ENCODE assay signal across 9 cellular contexts in the genomic region with DNA sequence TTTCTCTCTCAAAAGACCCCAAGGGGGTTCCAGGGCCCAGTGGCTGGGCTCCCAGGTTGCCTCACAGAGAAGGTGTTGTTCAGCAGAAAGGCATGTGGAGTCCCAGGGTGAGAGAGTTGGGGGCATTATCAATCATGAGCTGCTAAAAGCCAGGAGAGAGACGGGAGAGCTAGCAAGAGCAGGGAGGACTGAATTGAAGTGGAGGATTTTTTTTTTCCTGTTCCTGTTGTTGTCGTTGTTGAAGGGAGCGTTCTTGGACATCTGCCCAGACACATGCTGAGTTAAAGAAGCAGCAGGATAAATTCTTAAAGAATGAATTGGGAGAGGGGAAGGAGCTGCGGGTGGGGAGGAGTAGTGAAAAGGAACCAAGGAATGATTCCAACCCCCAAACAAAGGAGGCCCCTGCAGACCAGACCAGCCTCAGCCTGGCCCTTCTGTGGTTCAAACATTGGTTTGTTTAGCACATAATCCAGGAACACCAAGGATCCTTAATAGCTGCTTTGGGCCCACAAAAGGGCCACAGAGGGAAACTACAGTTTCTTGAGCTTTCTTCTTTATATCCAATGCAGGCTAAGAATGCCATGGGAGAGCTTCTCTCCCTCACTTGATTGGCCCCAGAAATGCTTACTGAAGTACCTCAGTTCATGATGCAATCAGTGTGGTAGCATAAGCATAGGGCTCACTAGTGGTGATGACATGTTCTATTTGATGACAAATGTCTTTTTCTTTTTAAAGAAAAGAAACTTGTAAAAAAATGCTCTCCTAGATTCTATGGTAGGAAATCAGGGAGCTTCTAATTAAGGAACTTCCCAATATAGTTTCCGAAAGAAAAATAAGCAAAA.
DNase-seq lines count a peak whose midpoint lies in the region; ATAC-seq, FAIRE-seq and TF ChIP-seq lines count a peak whose summit lies in the region.
"Had no signal": no experiment of that assay in that cellular context is flagged by ENCODE, and none has a peak within 500 bp of the region (broad histone marks: within the 10 kb centered on the region; RNA-seq: fewer than 3 reads in every experiment).

No MANE protein-coding gene starts in this region.

- peaks cover 0 to 14% (median 4%) of the 10 kb centered on the region in 4 donors for H3K4me1 ChIP-seq in liver (ENCODE audit: control insufficient read depth in 4 of 4, insufficient read depth in 4 of 4, low read length in 3 of 4)
- H3K4me1 ChIP-seq in HepG2 (ENCODE audit: insufficient read depth, low read length) = no peaks in the 10 kb centered on the region
- H3K4me1 ChIP-seq in ascending aorta = peaks cover 6 to 22% of the 10 kb centered on the region in 2 donors
- H3K4me1 ChIP-seq in iPS-20b (ENCODE audit: insufficient read depth, low read length) = peaks cover 7% of the 10 kb centered on the region; the same call in 1 of the 2 replicates
- peaks cover 5 to 11% of the 10 kb centered on the region in 2 donors for H3K4me1 ChIP-seq in small intestine (ENCODE audit: control insufficient read depth in 2 of 2, insufficient read depth in 1 of 2, low read depth in 1 of 2, low read length in 1 of 2)

- H3K9me3 ChIP-seq in liver (ENCODE audit: control insufficient read depth in 4 of 4, low read length in 3 of 4) (no peaks in the 10 kb centered on the region), HepG2 (ENCODE audit: low read length) (no peaks in the 10 kb centered on the region), ascending aorta (no peaks in the 10 kb centered on the region), iPS-20b (ENCODE audit: insufficient read depth, low read depth, low read length) (no peaks in the 10 kb centered on the region), small intestine (ENCODE audit: control insufficient read depth, low read depth) (no peaks in the 10 kb centered on the region)

- H3K36me3 ChIP-seq in liver (ENCODE audit: control insufficient read depth in 4 of 4, insufficient read depth in 3 of 4, low read depth in 1 of 4, low read length in 3 of 4) (no peaks in the 10 kb centered on the region), HepG2 (replicated peaks in 1 of 2; ENCODE audit: control insufficient read depth in 1 of 2, insufficient read depth in 2 of 2, low read length in 2 of 2) (no peaks in the 10 kb centered on the region), ascending aorta (no peaks in the 10 kb centered on the region), iPS-20b (ENCODE audit: insufficient read depth, low read depth, low read length) (no peaks in the 10 kb centered on the region), small intestine (ENCODE audit: control insufficient read depth in 2 of 2, insufficient read depth in 2 of 2, low read length in 2 of 2) (no peaks in the 10 kb centered on the region)

- POLR2A ChIA-PET in HepG2 (lab: Yijun Ruan, JAX) = no interaction called here

- intact Hi-C loops in HepG2 (cut with micrococcal nuclease; ENCODE audit: unreplicated experiment) (no loop called here), ascending aorta (cut with DNase I) (loop anchor here (2.0 to 10.0 kb wide), 3 partner anchors 24 to 828 kb away; no protein-coding TSS in a partner anchor)
- intact Hi-C loops in activated CD4-positive, alpha-beta T cell treated with anti-CD3 and anti-CD28 coated beads, Interleukin-2, amount 10 ng/mL, durations not matched to agents 24 days and 14 days (cut with micrococcal nuclease) = no loop called here
- intact Hi-C loops in activated T-helper 1 cell treated with anti-CD3 and anti-CD28 coated beads, Interleukin-12 subunit alpha, Interleukin-12 subunit beta, Interleukin-2, Interleukin-4 antibody, amounts not matched to agents 30 ng/mL and 10 ng/mL and 1 ng/mL, durations not matched to agents 14 hours and 24 hours and 36 hours (cut with micrococcal nuclease) = loop anchor here (10.0 kb wide), 1 partner anchor 388 kb away; no protein-coding TSS in a partner anchor

- ATAC-seq in HepG2 (no peak), GM19351 (IDR thresholded peaks at IDR 0.05; ENCODE audit: unreplicated experiment) (no peak)

- TF ChIP-seq CTCF in liver (IDR thresholded peaks at IDR 0.05; ENCODE audit: low read depth, low read length, missing input control) (no peak), HepG2 (CRISPR knock-in tag; IDR thresholded peaks at IDR 0.05) (no peak), ascending aorta (IDR thresholded peaks at IDR 0.05) (no peak)

- H2AFZ ChIP-seq in HepG2 (ENCODE audit: low read length) = no peak overlapping the region

- peak overlapping the region; percentile 9 to 19 for H3K27ac ChIP-seq in liver (ENCODE audit: low read depth in 1 of 2, low read length in 2 of 2)
- H3K27ac ChIP-seq in HepG2 (ENCODE audit: extremely low read length, insufficient read depth, low read length) = no peak overlapping the region
- H3K27ac ChIP-seq in ascending aorta = peak overlapping the region; percentile 73 to 83
- no peak overlapping the region for H3K27ac ChIP-seq in iPS-20b (ENCODE audit: low read length)
- peak overlapping the region in 1 of 2 donors; percentile 74 for H3K27ac ChIP-seq in small intestine (ENCODE audit: low read depth in 1 of 2, low read length in 1 of 2)

- H3K79me2 ChIP-seq in HepG2 (ENCODE audit: insufficient read depth, low read length) = no peaks in the 10 kb centered on the region

- peaks cover 6% of the 10 kb centered on the region for H3K9me3 Mint-ChIP-seq in activated CD4-positive, alpha-beta T cell treated with anti-CD3 and anti-CD28 coated beads, Interleukin-2, amount 10 ng/mL, durations not matched to agents 24 days and 14 days
- no peaks in the 10 kb centered on the region for H3K9me3 Mint-ChIP-seq in activated T-helper 1 cell treated with anti-CD3 and anti-CD28 coated beads, Interleukin-12 subunit alpha, Interleukin-12 subunit beta, Interleukin-2, Interleukin-4 antibody, amounts not matched to agents 30 ng/mL and 10 ng/mL and 1 ng/mL, durations not matched to agents 14 hours and 24 hours and 36 hours

- H3K27ac Mint-ChIP-seq in activated CD4-positive, alpha-beta T cell treated with anti-CD3 and anti-CD28 coated beads, Interleukin-2, amount 10 ng/mL, durations not matched to agents 24 days and 14 days = no peak overlapping the region
- H3K27ac Mint-ChIP-seq in activated T-helper 1 cell treated with anti-CD3 and anti-CD28 coated beads, Interleukin-12 subunit alpha, Interleukin-12 subunit beta, Interleukin-2, Interleukin-4 antibody, amounts not matched to agents 30 ng/mL and 10 ng/mL and 1 ng/mL, durations not matched to agents 14 hours and 24 hours and 36 hours = no peak overlapping the region

- H3K4me2 ChIP-seq in HepG2 (ENCODE audit: low read depth, low read length) = no peak overlapping the region

- no peaks in the 10 kb centered on the region for H3K36me3 Mint-ChIP-seq in activated CD4-positive, alpha-beta T cell treated with anti-CD3 and anti-CD28 coated beads, Interleukin-2, amount 10 ng/mL, durations not matched to agents 24 days and 14 days (ENCODE audit: low read depth)
- peaks cover 7% of the 10 kb centered on the region for H3K36me3 Mint-ChIP-seq in activated T-helper 1 cell treated with anti-CD3 and anti-CD28 coated beads, Interleukin-12 subunit alpha, Interleukin-12 subunit beta, Interleukin-2, Interleukin-4 antibody, amounts not matched to agents 30 ng/mL and 10 ng/mL and 1 ng/mL, durations not matched to agents 14 hours and 24 hours and 36 hours (ENCODE audit: low read depth)

- H4K20me1 ChIP-seq in HepG2 (ENCODE audit: insufficient read depth, low read length) = no peaks in the 10 kb centered on the region

- TF ChIP-seq RAD21 in liver (IDR thresholded peaks at IDR 0.05) (no peak), HepG2 (CRISPR knock-in tag; IDR thresholded peaks at IDR 0.05) (no peak)

- H3K27me3 ChIP-seq in liver (ENCODE audit: control insufficient read depth in 4 of 4, insufficient read depth in 4 of 4, low read length in 3 of 4) = no peaks in the 10 kb centered on the region
- H3K27me3 ChIP-seq in HepG2 (ENCODE audit: control insufficient read depth in 1 of 2, insufficient read depth in 2 of 2, low read length in 2 of 2) = no peaks in the 10 kb centered on the region
- no peaks in the 10 kb centered on the region for H3K27me3 ChIP-seq in ascending aorta
- H3K27me3 ChIP-seq in iPS-20b (ENCODE audit: insufficient read depth, low read length) = no peaks in the 10 kb centered on the region
- no peaks in the 10 kb centered on the region for H3K27me3 ChIP-seq in small intestine (ENCODE audit: control insufficient read depth in 2 of 2, insufficient read depth in 2 of 2, low read length in 2 of 2)

- no peak overlapping the region for H3K4me3 ChIP-seq in liver (ENCODE audit: low read depth in 1 of 3, low read length in 3 of 3)
- no peak overlapping the region for H3K4me3 ChIP-seq in HepG2 (replicated peaks in 1 of 3; ENCODE audit: insufficient read depth in 1 of 3, low read depth in 2 of 3, low read length in 3 of 3)
- no peak overlapping the region for H3K4me3 ChIP-seq in ascending aorta
- H3K4me3 ChIP-seq in iPS-20b (ENCODE audit: low read length) = no peak overlapping the region
- no peak overlapping the region for H3K4me3 ChIP-seq in small intestine (ENCODE audit: low read depth in 1 of 2, low read length in 2 of 2)

- H3K4me3 Mint-ChIP-seq in activated CD4-positive, alpha-beta T cell treated with anti-CD3 and anti-CD28 coated beads, Interleukin-2, amount 10 ng/mL, durations not matched to agents 24 days and 14 days = no peak overlapping the region
- H3K4me3 Mint-ChIP-seq in activated T-helper 1 cell treated with anti-CD3 and anti-CD28 coated beads, Interleukin-12 subunit alpha, Interleukin-12 subunit beta, Interleukin-2, Interleukin-4 antibody, amounts not matched to agents 30 ng/mL and 10 ng/mL and 1 ng/mL, durations not matched to agents 14 hours and 24 hours and 36 hours = no peak overlapping the region

- H3K9ac ChIP-seq in liver (ENCODE audit: low read depth in 1 of 2, low read length in 2 of 2) (no peak overlapping the region), HepG2 (ENCODE audit: insufficient read depth, low read depth, low read length) (no peak overlapping the region), iPS-20b (ENCODE audit: low read depth, low read length) (0 out of 2 replicates have a peak overlapping the region, but pooled peaks have one; percentile 8)

- H3K4me1 Mint-ChIP-seq in activated CD4-positive, alpha-beta T cell treated with anti-CD3 and anti-CD28 coated beads, Interleukin-2, amount 10 ng/mL, durations not matched to agents 24 days and 14 days = peaks cover 14% of the 10 kb centered on the region
- peaks cover 25% of the 10 kb centered on the region for H3K4me1 Mint-ChIP-seq in activated T-helper 1 cell treated with anti-CD3 and anti-CD28 coated beads, Interleukin-12 subunit alpha, Interleukin-12 subunit beta, Interleukin-2, Interleukin-4 antibody, amounts not matched to agents 30 ng/mL and 10 ng/mL and 1 ng/mL, durations not matched to agents 14 hours and 24 hours and 36 hours (ENCODE audit: low read depth)

- TF ChIP-seq EP300 in HepG2 (IDR thresholded peaks at IDR 0.05; ENCODE audit: low read depth in 2 of 2, low read length in 2 of 2) = no peak
- TF ChIP-seq EP300 in HepG2 (CRISPR knock-in tag; IDR thresholded peaks at IDR 0.05; ENCODE audit: borderline replicate concordance) = no peak

- in situ Hi-C loops in HepG2 (cut with HindIII; ENCODE audit: extremely low pct_ligation_motif_present, low pct_unique_long_range_greater_than_20kb) = no loop called here

- CTCF ChIA-PET in HepG2 (lab: Yijun Ruan, JAX; ENCODE audit: low intra/inter-chr PET ratio, low total read pairs) = no interaction called here

- peaks cover 37% of the 10 kb centered on the region for H3K27me3 Mint-ChIP-seq in activated CD4-positive, alpha-beta T cell treated with anti-CD3 and anti-CD28 coated beads, Interleukin-2, amount 10 ng/mL, durations not matched to agents 24 days and 14 days
- peaks cover 4% of the 10 kb centered on the region for H3K27me3 Mint-ChIP-seq in activated T-helper 1 cell treated with anti-CD3 and anti-CD28 coated beads, Interleukin-12 subunit alpha, Interleukin-12 subunit beta, Interleukin-2, Interleukin-4 antibody, amounts not matched to agents 30 ng/mL and 10 ng/mL and 1 ng/mL, durations not matched to agents 14 hours and 24 hours and 36 hours (ENCODE audit: insufficient read depth)

- DNase-seq in HepG2 (ENCODE audit: low spot score) = no peak
- DNase-seq in ascending aorta (ENCODE audit: low spot score in 2 of 2) = peak; percentile 15 to 85
- peak; percentile 60 for DNase-seq in small intestine
- DNase-seq in activated CD4-positive, alpha-beta T cell treated with anti-CD3 and anti-CD28 coated beads, Interleukin-2, amount 10 ng/mL, durations not matched to agents 24 days and 14 days = no peak
- no peak for DNase-seq in activated T-helper 1 cell treated with anti-CD3 and anti-CD28 coated beads, Interleukin-12 subunit alpha, Interleukin-12 subunit beta, Interleukin-2, Interleukin-4 antibody, amounts not matched to agents 30 ng/mL and 10 ng/mL and 1 ng/mL, durations not matched to agents 14 hours and 24 hours and 36 hours (ENCODE audit: low spot score)
- DNase-seq: DND-41 had no signal

- TF ChIP-seq POLR2A in HepG2 (IDR thresholded peaks at IDR 0.05; ENCODE audit: insufficient read depth in 1 of 2, low read depth in 2 of 2, low read length in 2 of 2) = no peak

- WGBS in liver = 44% methylated on average over 5 of the region's 5 CpGs
- 53% methylated on average over 5 of the region's 5 CpGs for WGBS in HepG2 (ENCODE audit: low lambda C conversion rate)
- WGBS in small intestine, 3 donors = 27 to 45% (median 29%) methylated on average over 5 of the region's 5 CpGs

- BruUV-seq in HepG2 (replicated peaks; lab: Mats Ljungman, UMichigan) = no TSS peak

- FAIRE-seq in HepG2 (lab: Jason Lieb, UNC) (no peak), small intestine (lab: Jason Lieb, UNC) (no peak)

Comparison
In these comparisons a context has a peak if more than half of its experiments do, and no peak if none do; other contexts are left out.
1. H3K27ac ChIP-seq: peak in liver (2 of 2) and ascending aorta (2 of 2); none in HepG2 (single experiment) and iPS-20b (single experiment).
2. DNase-seq: peak in ascending aorta (2 of 2) and small intestine (single experiment); none in HepG2 (single experiment), activated CD4-positive, alpha-beta T cell treated with anti-CD3 and anti-CD28 coated beads, Interleukin-2, amount 10 ng/mL, durations not matched to agents 24 days and 14 days (single experiment) and activated T-helper 1 cell treated with anti-CD3 and anti-CD28 coated beads, Interleukin-12 subunit alpha, Interleukin-12 subunit beta, Interleukin-2, Interleukin-4 antibody, amounts not matched to agents 30 ng/mL and 10 ng/mL and 1 ng/mL, durations not matched to agents 14 hours and 24 hours and 36 hours (single experiment).
3. intact Hi-C loops: an anchor here in ascending aorta (2.0 to 10.0 kb wide) and activated T-helper 1 cell treated with anti-CD3 and anti-CD28 coated beads, Interleukin-12 subunit alpha, Interleukin-12 subunit beta, Interleukin-2, Interleukin-4 antibody, amounts not matched to agents 30 ng/mL and 10 ng/mL and 1 ng/mL, durations not matched to agents 14 hours and 24 hours and 36 hours (10.0 kb wide); none called in HepG2 and activated CD4-positive, alpha-beta T cell treated with anti-CD3 and anti-CD28 coated beads, Interleukin-2, amount 10 ng/mL, durations not matched to agents 24 days and 14 days.